ENCODE assay signal across 27 cellular contexts in genomic region chr7:146449625-146450024, GRCh38.
"Had no signal": no experiment of that assay in that cellular context is flagged by ENCODE, and none has a peak within 500 bp of the region (broad histone marks: within the 10 kb centered on the region; RNA-seq: fewer than 3 reads in every experiment).

No MANE protein-coding gene starts in this region.

- H3K4me1 ChIP-seq: stomach, suprapubic skin, testis, tibial artery, tibial nerve, transverse colon, upper lobe of left lung, upper lobe of right lung, uterus, vagina had no signal

- H3K27ac ChIP-seq: stomach, suprapubic skin, testis, thoracic aorta, thyroid gland, tibial artery, tibial nerve, transverse colon, upper lobe of left lung, upper lobe of right lung, uterus, vagina had no signal

- H3K36me3 ChIP-seq: stomach, suprapubic skin, thoracic aorta, thyroid gland, tibial artery, tibial nerve, transverse colon, upper lobe of left lung, upper lobe of right lung, uterus, vagina had no signal

- H3K4me3 ChIP-seq: stomach, suprapubic skin, testis, thoracic aorta, thyroid gland, tibial artery, tibial nerve, transverse colon, upper lobe of left lung, upper lobe of right lung, uterus, vagina had no signal

- H3K9me3 ChIP-seq: suprapubic skin, testis, thoracic aorta, thyroid gland, tibial artery, tibial nerve, transverse colon, upper lobe of left lung, upper lobe of right lung, uterus, vagina had no signal

- H3K27me3 ChIP-seq: stomach, suprapubic skin, testis, thyroid gland, tibial artery, tibial nerve, transverse colon, upper lobe of left lung, upper lobe of right lung, uterus, vagina had no signal

- FAIRE-seq: urothelium cell line had no signal

- DNase-seq: stimulated activated CD4-positive, alpha-beta T cell treated with anti-CD3 and anti-CD28 coated beads, Interleukin-2, amount 100 ng/mL, for 48 hours; stimulated activated CD4-positive, alpha-beta T cell treated with anti-CD3 and anti-CD28 coated beads, Interleukin-4, amount 100 ng/mL, for 1 hour; stimulated activated CD4-positive, alpha-beta T cell treated with anti-CD3 and anti-CD28 coated beads, Interleukin-4, amount 100 ng/mL, for 24 hours; stimulated activated CD4-positive, alpha-beta T cell treated with anti-CD3 and anti-CD28 coated beads, Interleukin-4, amount 100 ng/mL, for 4 hours; stimulated activated CD8-positive, alpha-beta memory T cell treated with anti-CD3 and anti-CD28 coated beads, Interleukin-4, amount 100 ng/mL, for 48 hours; stimulated activated naive B cell treated with anti-CD40 and anti-IgM and Interleukin-4, amounts not matched to agents 10 μg/mL and 1 μg/mL and 100 μg/mL, for 72 hours; stimulated activated naive CD4-positive, alpha-beta T cell; stimulated activated naive CD4-positive, alpha-beta T cell treated with Interleukin-2 at 50 U/mL for 16 hours; stimulated activated naive CD8-positive, alpha-beta T cell treated with anti-CD3 and anti-CD28 coated beads, Interleukin-15, amount 100 ng/mL, for 72 hours; stimulated activated naive CD8-positive, alpha-beta T cell treated with anti-CD3 and anti-CD28 coated beads, Interleukin-15, Interleukin-2, amounts not matched to agents 100 U/mL and 50 U/mL, for 24 hours; stomach; substantia nigra; testis; thyroid gland; tibial artery; transverse colon; trophoblast cell; upper lobe of left lung; upper lobe of right lung; uterus had no signal

- ATAC-seq: stimulated activated effector memory CD8-positive, alpha-beta T cell treated with anti-CD3 and anti-CD28 coated beads, Interleukin-12 subunit alpha, Interleukin-12 subunit beta, amount 100 ng/mL, for 72 hours; stimulated activated memory B cell treated with anti-CD40 and anti-IgM and Interleukin-4, amounts not matched to agents 10 μg/mL and 1 μg/mL and 100 μg/mL, for 72 hours; stimulated activated naive B cell treated with anti-CD40 and anti-IgM and Interleukin-4, amounts not matched to agents 10 μg/mL and 1 μg/mL and 100 μg/mL, for 72 hours; stimulated activated naive CD8-positive, alpha-beta T cell treated with anti-CD3 and anti-CD28 coated beads, Interleukin-15, amount 100 ng/mL, for 72 hours; stimulated activated naive CD8-positive, alpha-beta T cell treated with anti-CD3 and anti-CD28 coated beads, Interleukin-15, Interleukin-2, amounts not matched to agents 100 U/mL and 50 U/mL, for 24 hours; upper lobe of right lung had no signal
